In the genomic region with DNA sequence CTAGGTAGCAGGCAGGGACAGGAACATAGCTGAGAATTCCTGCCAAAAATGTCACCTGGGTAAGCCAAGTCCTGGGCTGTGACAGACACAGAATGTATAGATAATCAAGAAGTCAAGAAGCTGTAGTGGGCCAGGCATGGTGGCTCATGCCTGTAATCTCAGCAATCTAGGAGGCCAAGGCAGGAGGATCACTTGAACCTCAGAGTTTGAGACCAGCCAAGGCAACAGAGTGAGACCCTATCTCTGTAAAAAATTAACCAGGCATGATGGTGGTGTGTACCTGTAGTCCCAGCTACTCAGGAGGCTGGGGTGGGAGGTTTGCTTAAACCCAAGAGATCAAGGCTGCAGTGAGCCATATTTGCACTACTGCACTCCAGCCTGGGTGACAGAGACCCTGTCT, we compare ENCODE assay signal across 34 cellular contexts. TPM values are rescaled to one million over a fixed set of nuclear protein-coding genes. Genes with fewer than 3 reads are reported as not detected.
"Had no signal": no experiment of that assay in that cellular context is flagged by ENCODE, and none has a peak within 500 bp of the region (broad histone marks: within the 10 kb centered on the region; RNA-seq: fewer than 3 reads in every experiment).

No MANE protein-coding gene starts in this region.

- H3K4me3 ChIP-seq: adrenal gland, cardiac muscle cell had no signal

- H3K27ac ChIP-seq: adrenal gland, cardiac muscle cell, VCaP had no signal

- FAIRE-seq: bronchial epithelial cell, TTC549 had no signal

- H3K9me3 ChIP-seq: adrenal gland had no signal

- DNase-seq: activated B cell treated with CpG ODN at 0.5 μM for 24 hours; activated CD4-positive, alpha-beta memory T cell treated with anti-CD3 and anti-CD28 coated beads for 36 hours; activated CD4-positive, alpha-beta T cell treated with anti-CD3 and anti-CD28 coated beads for 4 hours; activated CD4-positive, alpha-beta T cell treated with anti-CD3 and anti-CD28 coated beads, Interleukin-2, amount 10 ng/mL, durations not matched to agents 24 days and 14 days; activated CD4-positive, alpha-beta T cell treated with anti-CD3 and anti-CD28 coated beads, Interleukin-2, amount 50 U/mL, for 1 hour; activated CD4-positive, alpha-beta T cell treated with anti-CD3 and anti-CD28 coated beads, Interleukin-2, amount 50 U/mL, for 4 hours; activated CD4-positive, CD25-positive, alpha-beta regulatory T cell treated with anti-CD3 and anti-CD28 coated beads, Interleukin-2, amount 50 U/mL, for 72 hours; activated CD8-positive, alpha-beta memory T cell treated with anti-CD3 and anti-CD28 coated beads, Interleukin-2, amount 50 U/mL, for 4 hours; activated CD8-positive, alpha-beta T cell treated with anti-CD3 and anti-CD28 coated beads for 36 hours; activated effector memory CD4-positive, alpha-beta T cell treated with anti-CD3 and anti-CD28 coated beads, Interleukin-2, amount 50 U/mL, for 16 hours; activated gamma-delta T cell treated with Interleukin-2 at 50 U/mL for 16 hours; activated naive CD4-positive, alpha-beta T cell; activated naive CD4-positive, alpha-beta T cell treated with anti-CD3 and anti-CD28 coated beads for 36 hours; activated naive CD4-positive, alpha-beta T cell treated with anti-CD3 and anti-CD28 coated beads, Interleukin-2, amount 50 U/mL, for 16 hours; activated naive CD8-positive, alpha-beta T cell treated with anti-CD3 and anti-CD28 coated beads for 36 hours; activated T-cell treated with anti-CD3 and anti-CD28 coated beads for 4 hours; activated T-cell treated with anti-CD3 and anti-CD28 coated beads, Interleukin-2, amount 50 U/mL, for 1 hour; activated T-cell treated with anti-CD3 and anti-CD28 coated beads, Interleukin-2, amount 50 U/mL, for 4 hours; activated T-cell treated with anti-CD3 and anti-CD28 coated beads, Interleukin-2, amount 50 U/mL, for 72 hours; adrenal gland; amniotic stem cell; aorta; caudate nucleus; cerebellar nuclear complex; T-helper 1 cell; T-helper 2 cell; T-helper 9 cell had no signal

- H3K36me3 ChIP-seq: adrenal gland, cardiac muscle cell had no signal

- ATAC-seq: activated CD8-positive, alpha-beta T cell treated with anti-CD3 and anti-CD28 coated beads for 36 hours; activated naive CD4-positive, alpha-beta T cell treated with anti-CD3 and anti-CD28 coated beads, Interleukin-2, amount 50 U/mL, for 72 hours; activated T-cell treated with anti-CD3 and anti-CD28 coated beads, Interleukin-2, amount 50 U/mL, for 4 hours; activated T-cell treated with anti-CD3 and anti-CD28 coated beads, Interleukin-2, amount 50 U/mL, for 72 hours; activated T-helper 17 cell treated with anti-CD3 and anti-CD28 coated beads, Interleukin-2, amount 50 U/mL, for 72 hours had no signal

- H3K27me3 ChIP-seq: adrenal gland, cardiac muscle cell had no signal

RNA-seq across cellular contexts. Expression of a gene that starts 41.1 kb away (rescaled TPM):
- total RNA-seq: activated CD4-positive, alpha-beta T cell treated with anti-CD3 and anti-CD28 coated beads, Interleukin-2, amount 10 ng/mL, durations not matched to agents 24 days and 14 days; activated T-helper 1 cell treated with anti-CD3 and anti-CD28 coated beads, Interleukin-12 subunit alpha, Interleukin-12 subunit beta, Interleukin-2, Interleukin-4 antibody, amounts not matched to agents 30 ng/mL and 10 ng/mL and 1 ng/mL, durations not matched to agents 14 hours and 24 hours and 36 hours had no signal
